8 cellular contexts compared by ENCODE assay signal in the genomic region with DNA sequence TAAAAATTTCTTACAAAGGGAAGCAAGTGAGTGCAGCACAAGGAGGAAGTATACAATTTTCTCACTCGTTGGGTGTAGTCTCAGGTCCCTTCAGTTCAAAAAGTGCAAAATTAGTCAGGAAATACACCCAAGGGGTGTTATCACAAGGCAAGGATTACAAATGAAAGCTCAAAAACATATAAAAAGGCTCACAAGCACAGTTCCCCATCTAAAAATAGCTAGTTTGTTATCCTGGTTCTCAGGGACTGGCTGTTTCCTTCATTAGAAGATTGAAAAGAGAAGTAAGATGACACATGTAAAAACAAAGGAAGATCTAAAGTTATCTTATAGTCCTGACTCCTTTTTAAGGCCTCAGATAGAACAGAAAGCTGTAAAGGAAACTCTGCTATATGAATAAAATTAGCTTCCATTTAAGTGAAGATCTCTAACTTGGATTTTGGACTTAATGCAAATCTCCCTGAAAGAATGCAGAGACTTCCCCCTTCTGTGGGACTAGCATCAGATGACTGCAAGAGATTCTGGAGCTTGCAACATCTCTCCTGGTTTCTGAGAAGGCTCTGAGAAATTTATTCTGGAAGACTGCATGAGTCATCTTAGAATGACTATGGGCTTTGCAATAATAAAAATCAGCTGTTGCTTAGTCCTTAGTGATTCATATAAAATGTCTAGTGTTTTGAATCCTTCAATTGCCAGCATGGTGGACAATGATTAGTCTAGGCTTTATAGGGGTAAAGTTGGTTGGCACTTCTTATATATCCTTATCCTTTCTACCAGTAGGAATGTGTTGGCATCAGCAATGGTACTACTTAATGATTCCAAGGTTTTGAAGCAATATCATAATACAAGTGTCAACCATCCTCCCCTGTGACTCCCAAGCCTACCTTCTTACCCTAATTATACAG. TPM values are rescaled to one million over a fixed set of nuclear protein-coding genes. Genes with fewer than 3 reads are reported as not detected.
A peak's percentile ranks its signal among the peaks of the same experiment; 100 is the strongest.
DNase-seq lines count a peak whose midpoint lies in the region; ATAC-seq and TF ChIP-seq lines count a peak whose summit lies in the region.

No MANE protein-coding gene starts in this region.

- H3K9me3 ChIP-seq in PC-3 (ENCODE audit: low read length) (no peaks in the 10 kb centered on the region), OCI-LY7 (ENCODE audit: low read length) (no peaks in the 10 kb centered on the region)

- DNase-seq in Ammon's horn (ENCODE audit: low spot score) (peak; percentile 46), PC-3 (peak; percentile 98), epithelial cell of prostate (ENCODE audit: low read depth, low spot score) (peak; percentile 86), natural killer cell (no peak), NCI-H2029 treated with DMSO at 0.1 percent for 48 hours (lab: John Stamatoyannopoulos, UW) (no peak), OCI-LY7 (ENCODE audit: low spot score) (no peak)

- POLR2A ChIA-PET in PC-3 (lab: Charles Lee; ENCODE audit: unreplicated experiment): interaction anchor here (0.6 kb wide), 2 partner anchors 24 to 25 kb away, joined by 3 to 4 read pairs; no protein-coding TSS in a partner anchor
- POLR2A ChIA-PET in OCI-LY7 (lab: Charles Lee): no interaction called here

- no peaks in the 10 kb centered on the region for H3K9me2 ChIP-seq in PC-3 (replicated peaks; ENCODE audit: low read length)
- H3K9me2 ChIP-seq in OCI-LY7 (ENCODE audit: insufficient read depth, low read length): no peaks in the 10 kb centered on the region

- peaks cover 37% of the 10 kb centered on the region for H3K4me1 ChIP-seq in PC-3 (ENCODE audit: insufficient read depth, low read length)
- no peaks in the 10 kb centered on the region for H3K4me1 ChIP-seq in OCI-LY7 (ENCODE audit: insufficient read depth, low read length, poor library complexity, severe bottlenecking)

- peak overlapping the region; percentile 39 for H3K4me2 ChIP-seq in PC-3 (ENCODE audit: low read length)
- no peak overlapping the region for H3K4me2 ChIP-seq in OCI-LY7 (ENCODE audit: low read length)

- H3K9me3 Mint-ChIP-seq in natural killer cell: no peaks in the 10 kb centered on the region

- H3K27me3 ChIP-seq in PC-3 (ENCODE audit: low read length): no peaks in the 10 kb centered on the region

- BruUV-seq in PC-3 (replicated peaks; lab: Mats Ljungman, UMichigan): no TSS peak
- BruUV-seq in OCI-LY7 (replicated peaks; lab: Mats Ljungman, UMichigan): no TSS peak

- peak overlapping the region; percentile 96 to 97 for H3K27ac Mint-ChIP-seq in natural killer cell

- intact Hi-C loops in PC-3 (cut with micrococcal nuclease): loop anchor here (1.0 kb wide), 1 partner anchor 12 kb away; no protein-coding TSS in a partner anchor
- intact Hi-C loops in natural killer cell (cut with micrococcal nuclease): loop anchor here (1.0 kb wide), 1 partner anchor 21 kb away; no protein-coding TSS in a partner anchor
- intact Hi-C loops in OCI-LY7 (cut with micrococcal nuclease; ENCODE audit: unreplicated experiment): no loop called here

- H3K27me3 Mint-ChIP-seq in natural killer cell (ENCODE audit: low read depth in 2 of 2): no peaks in the 10 kb centered on the region

- CTCF ChIA-PET in PC-3 (lab: Charles Lee): interaction anchor here (0.6 to 0.9 kb wide), 3 partner anchors 23 to 405 kb away, joined by 3 to 5 read pairs (median 4); a partner anchor contains a TSS
- CTCF ChIA-PET in OCI-LY7 (lab: Charles Lee; ENCODE audit: unreplicated experiment): no interaction called here

- H2AFZ ChIP-seq in PC-3 (ENCODE audit: low read length): no peak overlapping the region
- H2AFZ ChIP-seq in OCI-LY7 (ENCODE audit: low read length): no peak overlapping the region

- ATAC-seq in PC-3 (peak; percentile 95), natural killer cell (peak; percentile 85 to 91 (median 87)), GM18861 (IDR thresholded peaks at IDR 0.05; ENCODE audit: unreplicated experiment) (no peak), HG02678 (IDR thresholded peaks at IDR 0.05; ENCODE audit: unreplicated experiment) (no peak)

- H3K9ac ChIP-seq in PC-3 (ENCODE audit: low read length): no peak overlapping the region; the same call in 1 of the 2 replicates

- H3K79me2 ChIP-seq in PC-3 (ENCODE audit: low read length) (peaks cover 13% of the 10 kb centered on the region), OCI-LY7 (ENCODE audit: insufficient read depth, low read depth, low read length) (no peaks in the 10 kb centered on the region)

- no peaks in the 10 kb centered on the region for H3K36me3 Mint-ChIP-seq in natural killer cell

- H4K20me1 ChIP-seq in PC-3 (ENCODE audit: low read length) (no peaks in the 10 kb centered on the region), OCI-LY7 (ENCODE audit: insufficient read depth, low read length) (no peaks in the 10 kb centered on the region)

- no peaks in the 10 kb centered on the region for H3F3A ChIP-seq in PC-3 (ENCODE audit: low read length, unreplicated experiment)

- peaks cover 58 to 62% of the 10 kb centered on the region in 2 donors for H3K4me1 Mint-ChIP-seq in natural killer cell

- H3K27ac ChIP-seq in PC-3 (ENCODE audit: low read length): peak overlapping the region; percentile 61
- peak overlapping the region; percentile 95 for H3K27ac ChIP-seq in epithelial cell of prostate
- no peak overlapping the region for H3K27ac ChIP-seq in OCI-LY7 (ENCODE audit: low read depth, low read length, poor library complexity, severe bottlenecking)

- no peak overlapping the region for H3K4me3 ChIP-seq in PC-3 (ENCODE audit: low read length)
- H3K4me3 ChIP-seq in OCI-LY7 (ENCODE audit: low read depth, low read length, poor library complexity, severe bottlenecking): no peak overlapping the region

- TF ChIP-seq CTCF in PC-3 (conservative IDR thresholded peaks at IDR 0.05; ENCODE audit: low read depth, low read length) (no peak), natural killer cell (IDR thresholded peaks at IDR 0.05) (no peak), OCI-LY7 (conservative IDR thresholded peaks at IDR 0.05; ENCODE audit: low read length) (no peak)

- peak overlapping the region; percentile 71 for H3K4me3 Mint-ChIP-seq in natural killer cell

- H3K36me3 ChIP-seq in PC-3 (ENCODE audit: low read depth, low read length): no peaks in the 10 kb centered on the region
- no peaks in the 10 kb centered on the region for H3K36me3 ChIP-seq in OCI-LY7 (ENCODE audit: insufficient read depth, low read length)

RNA-seq across cellular contexts. Expression of a gene that starts 25.4 kb away (rescaled TPM):
- total RNA-seq in PC-3 (2014; rRNA removed) (11.8 and 14.1 TPM in 2 replicates), natural killer cell (10 to 100 TPM; 33.0 to 53.8 (median 36.9) TPM), OCI-LY7 (2022) (0.40 TPM in 1 of 2 replicates, not detected in the other)
- total RNA-seq in OCI-LY7 (2014; rRNA removed; shearing (Covaris generic)): not detected in 2 replicates

RNA-seq across cellular contexts. Expression of a gene that starts 35.1 kb away (rescaled TPM):
- not detected in 2 replicates for total RNA-seq in PC-3 (2014; rRNA removed)
- total RNA-seq in natural killer cell: under 1 TPM in 1 of 3 donors, not detected in 2; 0.52 TPM
- total RNA-seq in OCI-LY7 (2014; rRNA removed; shearing (Covaris generic)): 0.23 TPM in 1 of 2 replicates, not detected in the other
- not detected in 2 replicates for total RNA-seq in OCI-LY7 (2022)

Comparison
In these comparisons a context has a peak if more than half of its experiments do, and no peak if none do; other contexts are left out.
1. DNase-seq: peak in Ammon's horn (single experiment), PC-3 (single experiment) and epithelial cell of prostate (single experiment); none in natural killer cell (single experiment), NCI-H2029 treated with DMSO at 0.1 percent for 48 hours (single experiment) and OCI-LY7 (single experiment).
2. ATAC-seq: peak in PC-3 (single experiment) and natural killer cell (3 of 3); none in GM18861 (single experiment) and HG02678 (single experiment).